In the genomic region with DNA sequence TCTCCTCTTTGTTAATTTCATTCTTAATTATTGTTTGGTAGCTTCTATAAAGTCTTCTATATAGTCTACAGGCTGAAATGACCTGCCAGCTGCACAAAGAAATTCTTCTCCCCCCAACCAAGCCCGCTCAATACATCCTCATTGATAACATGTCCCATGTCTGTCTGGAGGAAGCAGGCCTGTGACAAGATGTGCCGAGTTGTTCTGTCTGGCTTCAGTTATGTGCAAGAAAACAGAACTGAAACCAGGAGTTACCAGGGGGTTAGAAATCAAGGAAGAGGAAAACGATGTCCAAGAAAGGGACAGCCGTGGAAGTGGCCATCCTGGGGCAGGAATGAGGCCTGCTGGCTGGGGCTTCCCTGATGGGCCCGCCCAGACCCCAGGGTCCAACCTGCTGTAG, we compare ENCODE assay signal across 20 cellular contexts. TPM values are rescaled to one million over a fixed set of nuclear protein-coding genes. Genes with fewer than 3 reads are reported as not detected.
"Had no signal": no experiment of that assay in that cellular context is flagged by ENCODE, and none has a peak within 500 bp of the region (broad histone marks: within the 10 kb centered on the region; RNA-seq: fewer than 3 reads in every experiment).

No MANE protein-coding gene starts in this region.

- H3K4me1 ChIP-seq: lower lobe of right lung, right atrium auricular region had no signal

- H3K27ac ChIP-seq: brain microvascular endothelial cell, lower lobe of right lung, right atrium auricular region had no signal

- FAIRE-seq: frontal cortex, small intestine had no signal

- H3K36me3 Mint-ChIP-seq: activated naive CD8-positive, alpha-beta T cell treated with anti-CD3 and anti-CD28 coated beads, Interleukin-2, amount 10 ng/mL, durations not matched to agents 7 days and 5 days had no signal

- H3K9me3 ChIP-seq: lower lobe of right lung, mucosa of descending colon, right atrium auricular region had no signal

- H3K27me3 Mint-ChIP-seq: type B pancreatic cell had no signal

- H3K4me1 Mint-ChIP-seq: activated naive CD8-positive, alpha-beta T cell treated with anti-CD3 and anti-CD28 coated beads, Interleukin-2, amount 10 ng/mL, durations not matched to agents 7 days and 5 days had no signal

- ATAC-seq: heart left ventricle; left colon; mucosa of descending colon; naive thymus-derived CD4-positive, alpha-beta T cell had no signal

- H3K27ac Mint-ChIP-seq: activated CD4-positive, alpha-beta T cell treated with anti-CD3 and anti-CD28 coated beads, Interleukin-2, amount 10 ng/mL, durations not matched to agents 7 days and 5 days; activated naive CD8-positive, alpha-beta T cell treated with anti-CD3 and anti-CD28 coated beads, Interleukin-2, amount 10 ng/mL, durations not matched to agents 7 days and 5 days; type B pancreatic cell had no signal

- H3K4me3 Mint-ChIP-seq: activated CD4-positive, alpha-beta T cell treated with anti-CD3 and anti-CD28 coated beads, Interleukin-2, amount 10 ng/mL, durations not matched to agents 7 days and 5 days; activated naive CD8-positive, alpha-beta T cell treated with anti-CD3 and anti-CD28 coated beads, Interleukin-2, amount 10 ng/mL, durations not matched to agents 7 days and 5 days; naive thymus-derived CD4-positive, alpha-beta T cell; type B pancreatic cell had no signal

- H3K4me3 ChIP-seq: heart left ventricle, lower lobe of right lung, mucosa of descending colon, right atrium auricular region had no signal

- DNase-seq: activated CD4-positive, alpha-beta T cell treated with anti-CD3 and anti-CD28 coated beads, Interleukin-2, amount 10 ng/mL, durations not matched to agents 7 days and 5 days; activated CD4-positive, CD25-positive, alpha-beta regulatory T cell; activated naive CD4-positive, alpha-beta T cell; activated naive CD8-positive, alpha-beta T cell treated with anti-CD3 and anti-CD28 coated beads, Interleukin-2, amount 10 ng/mL, durations not matched to agents 7 days and 5 days; brain microvascular endothelial cell; cerebellar nuclear complex; dermis blood vessel endothelial cell; heart left ventricle; left colon; lower lobe of right lung; mucosa of descending colon; naive thymus-derived CD4-positive, alpha-beta T cell; posterior cingulate gyrus; small intestine; stimulated activated CD4-positive, alpha-beta T cell treated with anti-CD3 and anti-CD28 coated beads, Interleukin-4, amount 100 ng/mL, for 4 hours; stimulated activated CD8-positive, alpha-beta memory T cell treated with anti-CD3 and anti-CD28 coated beads, Interleukin-4, amount 100 ng/mL, for 48 hours; stimulated activated naive CD4-positive, alpha-beta T cell treated with Interleukin-2 at 50 U/mL for 16 hours had no signal

- H3K27me3 ChIP-seq: brain microvascular endothelial cell, heart left ventricle, right atrium auricular region had no signal

- H3K36me3 ChIP-seq: lower lobe of right lung, right atrium auricular region had no signal

RNA-seq across cellular contexts. Expression of a gene that starts 57.6 kb away (rescaled TPM):
- polyA plus RNA-seq: naive thymus-derived CD4-positive, alpha-beta T cell had no signal
